ENCODE assay signal across 1 cellular context in the genomic region with DNA sequence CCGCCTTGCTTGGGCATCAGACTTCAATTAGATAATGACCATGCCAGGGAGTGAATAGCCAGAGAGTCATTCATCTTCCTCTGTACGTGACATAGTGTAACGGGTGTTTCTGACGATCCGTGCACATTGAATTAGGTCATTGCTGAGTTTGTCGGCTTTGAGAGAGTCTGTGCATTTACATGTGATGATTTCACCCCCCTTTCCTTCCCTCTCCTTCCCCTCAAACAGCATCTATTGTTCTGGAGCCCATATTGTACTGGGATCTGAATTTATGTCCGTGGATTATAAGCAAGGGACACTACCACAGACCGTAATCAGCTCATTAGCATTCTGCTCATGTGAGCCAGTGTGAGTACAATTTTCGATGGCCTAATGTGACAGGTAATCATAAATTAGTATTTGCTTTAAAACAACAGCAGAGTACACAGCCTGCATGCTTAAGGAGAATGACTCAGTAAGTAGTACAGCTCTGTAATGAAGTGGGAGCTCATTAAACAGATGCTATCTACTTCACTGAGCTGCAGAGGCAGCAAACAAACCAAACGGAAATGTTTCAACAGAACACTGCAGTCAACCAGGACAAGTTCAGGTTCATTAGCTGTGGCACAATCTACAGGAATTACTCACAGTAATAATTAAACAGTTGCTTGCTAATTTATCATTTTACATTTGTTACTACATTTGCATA.
TF ChIP-seq lines count a peak whose summit lies in the region.

No MANE protein-coding gene starts in this region.

TF ChIP-seq in HEK293, 187 proteins besides CTCF, POLR2A, EP300 and RAD21 (continued from another document):
- TF ChIP-seq, protein P1, sequence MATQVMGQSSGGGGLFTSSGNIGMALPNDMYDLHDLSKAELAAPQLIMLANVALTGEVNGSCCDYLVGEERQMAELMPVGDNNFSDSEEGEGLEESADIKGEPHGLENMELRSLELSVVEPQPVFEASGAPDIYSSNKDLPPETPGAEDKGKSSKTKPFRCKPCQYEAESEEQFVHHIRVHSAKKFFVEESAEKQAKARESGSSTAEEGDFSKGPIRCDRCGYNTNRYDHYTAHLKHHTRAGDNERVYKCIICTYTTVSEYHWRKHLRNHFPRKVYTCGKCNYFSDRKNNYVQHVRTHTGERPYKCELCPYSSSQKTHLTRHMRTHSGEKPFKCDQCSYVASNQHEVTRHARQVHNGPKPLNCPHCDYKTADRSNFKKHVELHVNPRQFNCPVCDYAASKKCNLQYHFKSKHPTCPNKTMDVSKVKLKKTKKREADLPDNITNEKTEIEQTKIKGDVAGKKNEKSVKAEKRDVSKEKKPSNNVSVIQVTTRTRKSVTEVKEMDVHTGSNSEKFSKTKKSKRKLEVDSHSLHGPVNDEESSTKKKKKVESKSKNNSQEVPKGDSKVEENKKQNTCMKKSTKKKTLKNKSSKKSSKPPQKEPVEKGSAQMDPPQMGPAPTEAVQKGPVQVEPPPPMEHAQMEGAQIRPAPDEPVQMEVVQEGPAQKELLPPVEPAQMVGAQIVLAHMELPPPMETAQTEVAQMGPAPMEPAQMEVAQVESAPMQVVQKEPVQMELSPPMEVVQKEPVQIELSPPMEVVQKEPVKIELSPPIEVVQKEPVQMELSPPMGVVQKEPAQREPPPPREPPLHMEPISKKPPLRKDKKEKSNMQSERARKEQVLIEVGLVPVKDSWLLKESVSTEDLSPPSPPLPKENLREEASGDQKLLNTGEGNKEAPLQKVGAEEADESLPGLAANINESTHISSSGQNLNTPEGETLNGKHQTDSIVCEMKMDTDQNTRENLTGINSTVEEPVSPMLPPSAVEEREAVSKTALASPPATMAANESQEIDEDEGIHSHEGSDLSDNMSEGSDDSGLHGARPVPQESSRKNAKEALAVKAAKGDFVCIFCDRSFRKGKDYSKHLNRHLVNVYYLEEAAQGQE (tag by site-specific recombination; IDR thresholded peaks at IDR 0.05) = no peak
- TF ChIP-seq ZEB2 (tag by site-specific recombination; IDR thresholded peaks at IDR 0.05) (peak; percentile 94), ZNF335 (tag by site-specific recombination; conservative IDR thresholded peaks at IDR 0.05) (peak; percentile 35; the same call in 1 of the 2 replicates), KLF10 (tag by site-specific recombination; IDR thresholded peaks at IDR 0.05) (peak; percentile 59), ZNF274 (IDR thresholded peaks at IDR 0.05; ENCODE audit: low read length) (no peak), ZNF274 (tag by site-specific recombination; IDR thresholded peaks at IDR 0.05; ENCODE audit: borderline replicate concordance) (no peak), GLIS2 (tag by site-specific recombination; IDR thresholded peaks at IDR 0.05) (no peak)
